ENCODE assay signal across 7 cellular contexts in genomic region chr19:35743640-35744306, GRCh38. TPM values are rescaled to one million over a fixed set of nuclear protein-coding genes. Genes with fewer than 3 reads are reported as not detected.
DNase-seq lines count a peak whose midpoint lies in the region; ATAC-seq and TF ChIP-seq lines count a peak whose summit lies in the region.
"Had no signal": no experiment of that assay in that cellular context is flagged by ENCODE, and none has a peak within 500 bp of the region (broad histone marks: within the 10 kb centered on the region; RNA-seq: fewer than 3 reads in every experiment).

No MANE protein-coding gene starts in this region.

- DNase-seq in Peyer's patch (no peak), mesenchymal stem cell (no peak), NCI-H2227 treated with DMSO at 0.1 percent for 48 hours (lab: John Stamatoyannopoulos, UW) (no peak)
- DNase-seq: NCI-H226 had no signal

- no peak overlapping the region for H3K18ac ChIP-seq in mesenchymal stem cell (ENCODE audit: low read depth in 1 of 2, low read length in 2 of 2)

- H2AK5ac ChIP-seq in mesenchymal stem cell (ENCODE audit: low read length, severe bottlenecking) = no peak overlapping the region

- peaks cover 2 to 24% (median 11%) of the 10 kb centered on the region in 11 experiments; a peak in 21 of 22 replicates for H3K36me3 ChIP-seq in BLaER1 treated with 17β-estradiol and CSF1 and Interleukin-3, amounts not matched to agents 10 nM and 100 nM
- peaks cover 0 to 12% (median 0%) of the 10 kb centered on the region in 3 donors for H3K36me3 ChIP-seq in Peyer's patch
- H3K36me3 ChIP-seq in mesenchymal stem cell (ENCODE audit: control insufficient read depth in 1 of 2, insufficient read depth in 2 of 2, low read depth in 1 of 2, low read length in 2 of 2) = peaks cover 24 to 26% of the 10 kb centered on the region in 2 experiments

- H3K4me1 ChIP-seq in BLaER1 treated with 17β-estradiol and CSF1 and Interleukin-3, amounts not matched to agents 10 nM and 100 nM = peaks cover 61 to 78% (median 69%) of the 10 kb centered on the region in 10 experiments
- H3K4me1 ChIP-seq in Peyer's patch (peaks cover 0 to 33% (median 22%) of the 10 kb centered on the region in 4 donors), mesenchymal stem cell (ENCODE audit: control insufficient read depth, insufficient read depth, low read depth, low read length) (peaks cover 23% of the 10 kb centered on the region)

- H3K4me2 ChIP-seq in BLaER1 treated with 17β-estradiol and CSF1 and Interleukin-3, amounts not matched to agents 10 nM and 100 nM = peak overlapping the region; percentile 90 to 100 (median 98)
- H3K4me2 ChIP-seq in mesenchymal stem cell (ENCODE audit: low read length, poor library complexity, severe bottlenecking) = no peak overlapping the region

- no peak overlapping the region for H2BK5ac ChIP-seq in mesenchymal stem cell (ENCODE audit: low read depth, low read length, poor library complexity, severe bottlenecking)

- H3K4ac ChIP-seq in mesenchymal stem cell (ENCODE audit: low read depth in 1 of 2, low read length in 2 of 2) = no peak overlapping the region

- peaks cover 0 to 6% (median 0%) of the 10 kb centered on the region in 11 experiments; a peak in 2 of 22 replicates for H3K9me3 ChIP-seq in BLaER1 treated with 17β-estradiol and CSF1 and Interleukin-3, amounts not matched to agents 10 nM and 100 nM (replicated peaks in 1 of 11)
- no peaks in the 10 kb centered on the region for H3K9me3 ChIP-seq in Peyer's patch
- H3K9me3 ChIP-seq in mesenchymal stem cell (ENCODE audit: control insufficient read depth, low read length) = no peaks in the 10 kb centered on the region

- no peak overlapping the region for H3K14ac ChIP-seq in mesenchymal stem cell (ENCODE audit: low read length in 2 of 2)

- H3K79me1 ChIP-seq in mesenchymal stem cell (replicated peaks; ENCODE audit: low read length, poor library complexity, severe bottlenecking) = peaks cover 29% of the 10 kb centered on the region

- H3K4me3 ChIP-seq in BLaER1 treated with 17β-estradiol and CSF1 and Interleukin-3, amounts not matched to agents 10 nM and 100 nM = peak overlapping the region in 7 of 10 experiments; percentile 74 to 98 (median 91); a peak in 13 of 20 replicates
- H3K4me3 ChIP-seq in Peyer's patch = peak overlapping the region in 2 of 4 donors; percentile 63 to 77
- peak overlapping the region in 1 of 2 experiments; percentile 96 for H3K4me3 ChIP-seq in mesenchymal stem cell (ENCODE audit: insufficient read depth in 1 of 2, low read depth in 1 of 2, low read length in 2 of 2)

- H2AFZ ChIP-seq in mesenchymal stem cell (ENCODE audit: low read depth, low read length) = no peak overlapping the region

- TF ChIP-seq CTCF in Peyer's patch (IDR thresholded peaks at IDR 0.05) = no peak

- H2BK12ac ChIP-seq in mesenchymal stem cell (ENCODE audit: low read length in 2 of 2) = no peak overlapping the region

- H2BK120ac ChIP-seq in mesenchymal stem cell (ENCODE audit: low read depth, low read length) = no peak overlapping the region

- H3K27me3 ChIP-seq in BLaER1 treated with 17β-estradiol and CSF1 and Interleukin-3, amounts not matched to agents 10 nM and 100 nM = no peaks in the 10 kb centered on the region
- no peaks in the 10 kb centered on the region for H3K27me3 ChIP-seq in Peyer's patch
- no peaks in the 10 kb centered on the region for H3K27me3 ChIP-seq in mesenchymal stem cell (ENCODE audit: control insufficient read depth in 1 of 2, insufficient read depth in 1 of 2, low read length in 2 of 2)

- peaks cover under 1 to 16% (median 14%) of the 10 kb centered on the region in 11 experiments; a peak in 20 of 22 replicates for H4K20me1 ChIP-seq in BLaER1 treated with 17β-estradiol and CSF1 and Interleukin-3, amounts not matched to agents 10 nM and 100 nM

- H3K23ac ChIP-seq in mesenchymal stem cell (ENCODE audit: low read length in 2 of 2) = no peak overlapping the region

- no peak for TF ChIP-seq POLR2A in Peyer's patch (IDR thresholded peaks at IDR 0.05)

- 91% methylated on average over 14 of the region's 16 CpGs for WGBS in mesenchymal stem cell

- peak overlapping the region; percentile 4 for H4K91ac ChIP-seq in mesenchymal stem cell (ENCODE audit: low read length)

- H3K9ac ChIP-seq in BLaER1 treated with 17β-estradiol and CSF1 and Interleukin-3, amounts not matched to agents 10 nM and 100 nM = no peak overlapping the region; a peak in 1 of 22 replicates
- H3K9ac ChIP-seq in mesenchymal stem cell (ENCODE audit: low read length) = peak overlapping the region; percentile 99

- H4K8ac ChIP-seq in mesenchymal stem cell (ENCODE audit: low read length) = no peak overlapping the region

- H2BK15ac ChIP-seq in mesenchymal stem cell (ENCODE audit: low read depth, poor library complexity, severe bottlenecking) = no peak overlapping the region

- peak overlapping the region in 9 of 11 experiments; percentile 2 to 96 (median 92); a peak in 11 of 22 replicates for H3K27ac ChIP-seq in BLaER1 treated with 17β-estradiol and CSF1 and Interleukin-3, amounts not matched to agents 10 nM and 100 nM
- peak overlapping the region; percentile 98 to 100 (median 98) for H3K27ac ChIP-seq in Peyer's patch
- H3K27ac ChIP-seq in mesenchymal stem cell (ENCODE audit: low read length, poor library complexity, severe bottlenecking) = no peak overlapping the region

- ATAC-seq in HG03139 (IDR thresholded peaks at IDR 0.05; ENCODE audit: unreplicated experiment) = no peak
- no peak for ATAC-seq in HG03135 (IDR thresholded peaks at IDR 0.05; ENCODE audit: unreplicated experiment)

RNA-seq across cellular contexts. Expression of gene U2AF1L4, which starts 1.4 kb away (rescaled TPM):
- total RNA-seq in Peyer's patch = 10 to 100 TPM; 14.5 to 70.5 (median 34.6) TPM
- 13.8 TPM for polyA plus RNA-seq in mesenchymal stem cell (2013, experiment 1 of 2)
- polyA plus RNA-seq in mesenchymal stem cell (2013, experiment 2 of 2) = 12.8 TPM

RNA-seq across cellular contexts. Expression of gene IGFLR1, which starts 1.5 kb away (rescaled TPM):
- total RNA-seq in Peyer's patch = 10 to 100 TPM in 3 of 4 donors, 1 to 10 TPM in 1; 8.3 to 14.2 (median 12.3) TPM
- polyA plus RNA-seq in mesenchymal stem cell (2013, experiment 1 of 2) = 3.2 TPM
- 2.5 TPM for polyA plus RNA-seq in mesenchymal stem cell (2013, experiment 2 of 2)

RNA-seq across cellular contexts. Expression of gene PSENEN, which starts 1.7 kb away (rescaled TPM):
- 10 to 100 TPM in 3 of 4 donors, 1 to 10 TPM in 1; 8.3 to 48.2 (median 40.6) TPM for total RNA-seq in Peyer's patch
- 131 TPM for polyA plus RNA-seq in mesenchymal stem cell (2013, experiment 1 of 2)
- polyA plus RNA-seq in mesenchymal stem cell (2013, experiment 2 of 2) = 134 TPM

RNA-seq across cellular contexts. Expression of gene LIN37, which starts 4.6 kb away (rescaled TPM):
- total RNA-seq in Peyer's patch = 10 to 100 TPM; 11.6 to 30.5 (median 20.2) TPM
- polyA plus RNA-seq in mesenchymal stem cell (2013, experiment 1 of 2) = 11.1 TPM
- polyA plus RNA-seq in mesenchymal stem cell (2013, experiment 2 of 2) = 11.4 TPM

RNA-seq across cellular contexts. Expression of gene HSPB6, which starts 13.1 kb away (rescaled TPM):
- total RNA-seq in Peyer's patch = 10 to 100 TPM in 2 of 4 donors, 1 to 10 TPM in 2; 9.2 to 19.8 (median 13.6) TPM
- polyA plus RNA-seq in mesenchymal stem cell (2013, experiment 1 of 2) = 418 TPM
- polyA plus RNA-seq in mesenchymal stem cell (2013, experiment 2 of 2) = 419 TPM
